Comparison of ENCODE assay signal across 13 cellular contexts in genomic region chrX:95056901-95057300, GRCh38.
A peak's percentile ranks its signal among the peaks of the same experiment; 100 is the strongest.
DNase-seq lines count a peak whose midpoint lies in the region; ATAC-seq and TF ChIP-seq lines count a peak whose summit lies in the region.
"Had no signal": no experiment of that assay in that cellular context is flagged by ENCODE, and none has a peak within 500 bp of the region (broad histone marks: within the 10 kb centered on the region; RNA-seq: fewer than 3 reads in every experiment).

No MANE protein-coding gene starts in this region.

- H3K4me3 ChIP-seq in mammary epithelial cell (replicated peaks in 1 of 3; ENCODE audit: insufficient read depth in 1 of 3, low read depth in 2 of 3, low read length in 3 of 3) (no peak overlapping the region), neural progenitor cell (no peak overlapping the region)
- H3K4me3 ChIP-seq: mucosa of descending colon had no signal

- POLR2A ChIA-PET in activated CD8-positive, alpha-beta T cell treated with anti-CD3 and anti-CD28 coated beads for 36 hours (lab: Charles Lee) = no interaction called here

- no peaks in the 10 kb centered on the region for H3K79me2 ChIP-seq in mammary epithelial cell (ENCODE audit: insufficient read depth, low read length)
- no peaks in the 10 kb centered on the region for H3K79me2 ChIP-seq in neural progenitor cell (ENCODE audit: low read depth)

- H3K9me3 Mint-ChIP-seq in neural progenitor cell = no peaks in the 10 kb centered on the region
- H3K9me3 Mint-ChIP-seq in activated CD8-positive, alpha-beta T cell treated with anti-CD3 and anti-CD28 coated beads for 36 hours = no peaks in the 10 kb centered on the region
- H3K9me3 Mint-ChIP-seq: activated naive CD8-positive, alpha-beta T cell treated with anti-CD3 and anti-CD28 coated beads, Interleukin-2, amount 10 ng/mL, durations not matched to agents 7 days and 5 days had no signal

- H3K4me1 ChIP-seq in mammary epithelial cell (ENCODE audit: insufficient read depth, low read length) (peaks cover 25% of the 10 kb centered on the region), neural progenitor cell (peaks cover 5% of the 10 kb centered on the region)

- no peaks in the 10 kb centered on the region for H3K27me3 Mint-ChIP-seq in neural progenitor cell (ENCODE audit: insufficient read depth, low read depth)
- no peaks in the 10 kb centered on the region for H3K27me3 Mint-ChIP-seq in activated CD8-positive, alpha-beta T cell treated with anti-CD3 and anti-CD28 coated beads for 36 hours
- H3K27me3 Mint-ChIP-seq: activated naive CD8-positive, alpha-beta T cell treated with anti-CD3 and anti-CD28 coated beads, Interleukin-2, amount 10 ng/mL, durations not matched to agents 7 days and 5 days had no signal

- DNase-seq in NCI-H460 (ENCODE audit: extremely low read depth, low read depth) (peak; percentile 23), mammary epithelial cell (peak; percentile 19), neural progenitor cell (ENCODE audit: low spot score) (peak; percentile 27), putamen (ENCODE audit: low spot score) (no peak), HUDEP-2 (lab: John Stamatoyannopoulos, UW; ENCODE audit: unreplicated experiment in 76 of 76) (no peak), SHP77 (lab: John Stamatoyannopoulos, UW) (no peak)
- DNase-seq in activated CD8-positive, alpha-beta T cell treated with anti-CD3 and anti-CD28 coated beads for 36 hours = no peak
- DNase-seq: activated naive CD8-positive, alpha-beta T cell treated with anti-CD3 and anti-CD28 coated beads, Interleukin-2, amount 10 ng/mL, durations not matched to agents 7 days and 5 days; DND-41; mucosa of descending colon; NCI-H1436; right cardiac atrium had no signal

- H3K9me3 ChIP-seq in mammary epithelial cell (replicated peaks; ENCODE audit: insufficient read depth, low read length) = no peaks in the 10 kb centered on the region
- H3K9me3 ChIP-seq in neural progenitor cell (ENCODE audit: low read depth) = no peaks in the 10 kb centered on the region
- H3K9me3 ChIP-seq: mucosa of descending colon had no signal

- ATAC-seq in activated CD8-positive, alpha-beta T cell treated with anti-CD3 and anti-CD28 coated beads for 36 hours = no peak
- ATAC-seq: mucosa of descending colon, right cardiac atrium had no signal

- no peaks in the 10 kb centered on the region for H3F3A ChIP-seq in neural progenitor cell (ENCODE audit: low read depth)

- TF ChIP-seq CTCF in GM12873 (IDR thresholded peaks at IDR 0.05; ENCODE audit: insufficient read depth, low read depth, low read length, missing control alignments) (peak; percentile 5), mammary epithelial cell (conservative IDR thresholded peaks at IDR 0.05 in 1 of 2, IDR thresholded peaks at IDR 0.05 in 1 of 2; ENCODE audit: extremely low read depth in 1 of 2, insufficient read depth in 1 of 2, low read depth in 1 of 2, low read length in 2 of 2) (peak; percentile 50), neural progenitor cell (IDR thresholded peaks at IDR 0.05) (peak; percentile 58)
- TF ChIP-seq CTCF in activated CD8-positive, alpha-beta T cell treated with anti-CD3 and anti-CD28 coated beads for 36 hours (IDR thresholded peaks at IDR 0.05) = no peak

- H3K4me1 Mint-ChIP-seq in neural progenitor cell = peaks cover 9% of the 10 kb centered on the region
- H3K4me1 Mint-ChIP-seq in activated CD8-positive, alpha-beta T cell treated with anti-CD3 and anti-CD28 coated beads for 36 hours (ENCODE audit: low read depth) = no peaks in the 10 kb centered on the region
- H3K4me1 Mint-ChIP-seq: activated naive CD8-positive, alpha-beta T cell treated with anti-CD3 and anti-CD28 coated beads, Interleukin-2, amount 10 ng/mL, durations not matched to agents 7 days and 5 days had no signal

- H4K20me1 ChIP-seq in mammary epithelial cell (ENCODE audit: insufficient read depth, low read length) = no peaks in the 10 kb centered on the region
- H4K20me1 ChIP-seq in neural progenitor cell (ENCODE audit: low read depth) = no peaks in the 10 kb centered on the region

- BruUV-seq in mammary epithelial cell (replicated peaks; lab: Mats Ljungman, UMichigan) = no TSS peak

- WGBS in mammary epithelial cell (ENCODE audit: low coverage, missing lambda C conversion rate) = 49% methylated on average over 4 of the region's 4 CpGs

- CTCF ChIA-PET in mammary epithelial cell (lab: Charles Lee; ENCODE audit: low non-redundant PET) = no interaction called here
- CTCF ChIA-PET in activated CD8-positive, alpha-beta T cell treated with anti-CD3 and anti-CD28 coated beads for 36 hours (lab: Charles Lee) = no interaction called here

- no peak overlapping the region for H2AFZ ChIP-seq in mammary epithelial cell (ENCODE audit: low read depth, low read length)
- peak overlapping the region; percentile 4 for H2AFZ ChIP-seq in neural progenitor cell (replicated peaks)

- H3K36me3 Mint-ChIP-seq in neural progenitor cell = no peaks in the 10 kb centered on the region
- no peaks in the 10 kb centered on the region for H3K36me3 Mint-ChIP-seq in activated CD8-positive, alpha-beta T cell treated with anti-CD3 and anti-CD28 coated beads for 36 hours (ENCODE audit: low read depth)
- H3K36me3 Mint-ChIP-seq: activated naive CD8-positive, alpha-beta T cell treated with anti-CD3 and anti-CD28 coated beads, Interleukin-2, amount 10 ng/mL, durations not matched to agents 7 days and 5 days had no signal

- in situ Hi-C loops in mammary epithelial cell (cut with MboI; ENCODE audit: low sequenced_read_pairs in 2 of 2) = no loop called here

- dilution Hi-C loops in mammary epithelial cell (cut with HindIII; ENCODE audit: low sequenced_read_pairs) = no loop called here

- no peak overlapping the region for H3K4me2 ChIP-seq in mammary epithelial cell (ENCODE audit: insufficient read depth, low read depth, low read length)
- no peak overlapping the region for H3K4me2 ChIP-seq in neural progenitor cell

- no peak overlapping the region for H3K4me3 Mint-ChIP-seq in neural progenitor cell
- no peak overlapping the region for H3K4me3 Mint-ChIP-seq in activated CD8-positive, alpha-beta T cell treated with anti-CD3 and anti-CD28 coated beads for 36 hours
- H3K4me3 Mint-ChIP-seq: activated naive CD8-positive, alpha-beta T cell treated with anti-CD3 and anti-CD28 coated beads, Interleukin-2, amount 10 ng/mL, durations not matched to agents 7 days and 5 days had no signal

- intact Hi-C loops in mammary epithelial cell (cut with micrococcal nuclease) = loop anchor here (1.0 to 2.0 kb wide), 3 partner anchors 14 to 268 kb away; no protein-coding TSS in a partner anchor
- intact Hi-C loops in activated CD8-positive, alpha-beta T cell treated with anti-CD3 and anti-CD28 coated beads for 36 hours (cut with micrococcal nuclease) = no loop called here

- H3K27ac Mint-ChIP-seq in neural progenitor cell = no peak overlapping the region
- no peak overlapping the region for H3K27ac Mint-ChIP-seq in activated CD8-positive, alpha-beta T cell treated with anti-CD3 and anti-CD28 coated beads for 36 hours
- H3K27ac Mint-ChIP-seq: activated naive CD8-positive, alpha-beta T cell treated with anti-CD3 and anti-CD28 coated beads, Interleukin-2, amount 10 ng/mL, durations not matched to agents 7 days and 5 days had no signal

- H3K9ac ChIP-seq in mammary epithelial cell (ENCODE audit: insufficient read depth, low read length) = no peak overlapping the region
- H3K9ac ChIP-seq in neural progenitor cell = no peak overlapping the region

- no peak overlapping the region for H3K27ac ChIP-seq in mammary epithelial cell (ENCODE audit: insufficient read depth, low read depth, low read length)
- H3K27ac ChIP-seq in neural progenitor cell = no peak overlapping the region

- no peaks in the 10 kb centered on the region for H3K36me3 ChIP-seq in mammary epithelial cell (ENCODE audit: insufficient read depth, low read length)
- no peaks in the 10 kb centered on the region for H3K36me3 ChIP-seq in neural progenitor cell

- H3K27me3 ChIP-seq in mammary epithelial cell (ENCODE audit: insufficient read depth, low read length) (no peaks in the 10 kb centered on the region), neural progenitor cell (no peaks in the 10 kb centered on the region)

Comparison
In these comparisons a context has a peak if more than half of its experiments do, and no peak if none do; other contexts are left out.
1. DNase-seq: peak in NCI-H460 (single experiment), mammary epithelial cell (single experiment) and neural progenitor cell (single experiment); none in putamen (single experiment), HUDEP-2 (0 of 76), activated CD8-positive, alpha-beta T cell treated with anti-CD3 and anti-CD28 coated beads for 36 hours (single experiment) and SHP77 (0 of 2).